ENCODE assay signal across 20 cellular contexts in the genomic region with DNA sequence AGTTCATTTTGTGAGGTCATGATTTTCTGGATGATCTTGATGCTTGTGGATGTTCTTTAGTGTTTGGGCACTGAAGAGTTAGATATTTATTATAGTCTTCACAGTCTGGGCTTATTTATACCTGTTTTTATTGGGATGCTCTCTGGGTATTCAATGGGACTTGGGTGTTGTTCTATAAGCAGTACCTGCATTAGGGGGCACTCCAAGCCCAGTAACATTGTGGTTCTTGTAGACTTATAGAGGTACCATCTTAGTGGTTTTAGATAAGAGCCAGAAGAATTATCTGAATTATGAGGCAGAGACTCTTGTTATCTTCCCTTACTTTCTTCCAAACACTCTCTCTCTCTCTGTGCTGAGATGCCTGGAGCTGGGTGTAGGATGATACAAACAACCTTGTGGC.
DNase-seq lines count a peak whose midpoint lies in the region; ATAC-seq and TF ChIP-seq lines count a peak whose summit lies in the region.
"Had no signal": no experiment of that assay in that cellular context is flagged by ENCODE, and none has a peak within 500 bp of the region (broad histone marks: within the 10 kb centered on the region; RNA-seq: fewer than 3 reads in every experiment).

No MANE protein-coding gene starts in this region.

- H3K9me3 ChIP-seq in H9 (ENCODE audit: control insufficient read depth, low read depth, low read length), result no peaks in the 10 kb centered on the region
- H3K9me3 ChIP-seq in neural progenitor cell (ENCODE audit: low read depth), result no peaks in the 10 kb centered on the region

- H3K79me2 ChIP-seq in H9 (ENCODE audit: insufficient read depth, low read length) (no peaks in the 10 kb centered on the region), neural progenitor cell (ENCODE audit: low read depth) (no peaks in the 10 kb centered on the region)

- H3K36me3 Mint-ChIP-seq in H9 (ENCODE audit: insufficient read depth in 1 of 3, low read depth in 3 of 3) (no peaks in the 10 kb centered on the region), WTC11 (no peaks in the 10 kb centered on the region), neural progenitor cell (no peaks in the 10 kb centered on the region)
- no peaks in the 10 kb centered on the region for H3K36me3 Mint-ChIP-seq in activated naive CD8-positive, alpha-beta T cell treated with anti-CD3 and anti-CD28 coated beads for 36 hours

- no peak overlapping the region for H3K4me3 ChIP-seq in neural progenitor cell
- H3K4me3 ChIP-seq: GM12878 had no signal

- H2AFZ ChIP-seq in H9 (ENCODE audit: low read length), result no peak overlapping the region
- H2AFZ ChIP-seq in neural progenitor cell (replicated peaks), result no peak overlapping the region

- DNase-seq in NCI-H748 (lab: John Stamatoyannopoulos, UW; ENCODE audit: unreplicated experiment) (peak; percentile 43), NCI-H748 treated with DMSO at 0.1 percent for 48 hours (lab: John Stamatoyannopoulos, UW) (no peak), H9 (no peak), WTC11 (ENCODE audit: low spot score) (peak; percentile 16), neural progenitor cell (ENCODE audit: low spot score) (no peak)
- DNase-seq in activated naive CD8-positive, alpha-beta T cell treated with anti-CD3 and anti-CD28 coated beads for 36 hours, result no peak
- no peak for DNase-seq in stimulated activated CD4-positive, alpha-beta T cell treated with anti-CD3 and anti-CD28 coated beads, Interleukin-2, amount 100 ng/mL, for 24 hours
- DNase-seq: DND-41, HCEC 1CT, IMR-90, NCI-H1092 treated with DMSO at 0.1 percent for 48 hours, NCI-H1436 treated with DMSO at 0.1 percent for 48 hours, NCI-H2029 treated with DMSO at 0.1 percent for 48 hours, NCI-H446, NCI-H526 treated with DMSO at 0.1 percent for 48 hours, PC-3, Right ventricle myocardium superior had no signal

- no peak overlapping the region for H2BK15ac ChIP-seq in H9 (ENCODE audit: low read depth, low read length)

- CTCF ChIA-PET in WTC11 (lab: Charles Lee), result no interaction called here

- H3K18ac ChIP-seq in H9 (ENCODE audit: insufficient read length, low read depth, low read length), result no peak overlapping the region

- H3K4me1 Mint-ChIP-seq in H9, result no peaks in the 10 kb centered on the region; a peak in 1 of 4 replicates
- no peaks in the 10 kb centered on the region for H3K4me1 Mint-ChIP-seq in WTC11
- H3K4me1 Mint-ChIP-seq in neural progenitor cell, result peaks cover 6% of the 10 kb centered on the region
- no peaks in the 10 kb centered on the region for H3K4me1 Mint-ChIP-seq in activated naive CD8-positive, alpha-beta T cell treated with anti-CD3 and anti-CD28 coated beads for 36 hours
- H3K4me1 Mint-ChIP-seq: B cell had no signal

- H4K8ac ChIP-seq in H9 (replicated peaks; ENCODE audit: insufficient read length, low read depth, low read length), result no peak overlapping the region

- H3K4me2 ChIP-seq in H9 (ENCODE audit: insufficient read depth, insufficient read length, low read length), result no peak overlapping the region
- H3K4me2 ChIP-seq in neural progenitor cell, result no peak overlapping the region
- H3K4me2 ChIP-seq: KMS-11 had no signal

- no peaks in the 10 kb centered on the region for H3K27me3 ChIP-seq in H9 (ENCODE audit: insufficient read depth, low read length)
- H3K27me3 ChIP-seq in neural progenitor cell, result no peaks in the 10 kb centered on the region

- H2BK20ac ChIP-seq in H9 (ENCODE audit: low read depth, low read length, poor library complexity, severe bottlenecking), result no peak overlapping the region

- H3F3A ChIP-seq in neural progenitor cell (ENCODE audit: low read depth), result no peaks in the 10 kb centered on the region

- H3K36me3 ChIP-seq in neural progenitor cell, result no peaks in the 10 kb centered on the region

- H3K9me3 Mint-ChIP-seq in H9 (no peaks in the 10 kb centered on the region), WTC11 (no peaks in the 10 kb centered on the region), neural progenitor cell (peaks cover 8% of the 10 kb centered on the region)
- peaks cover 1% of the 10 kb centered on the region for H3K9me3 Mint-ChIP-seq in activated naive CD8-positive, alpha-beta T cell treated with anti-CD3 and anti-CD28 coated beads for 36 hours

- no peak overlapping the region for H2BK5ac ChIP-seq in H9 (ENCODE audit: insufficient read length, low read length)

- no peak overlapping the region for H3K4me3 Mint-ChIP-seq in H9
- H3K4me3 Mint-ChIP-seq in WTC11, result no peak overlapping the region
- no peak overlapping the region for H3K4me3 Mint-ChIP-seq in neural progenitor cell
- H3K4me3 Mint-ChIP-seq in activated naive CD8-positive, alpha-beta T cell treated with anti-CD3 and anti-CD28 coated beads for 36 hours, result no peak overlapping the region
- H3K4me3 Mint-ChIP-seq: B cell had no signal

- no peak overlapping the region for H2BK12ac ChIP-seq in H9 (ENCODE audit: insufficient read length, low read depth, low read length)

- no peak overlapping the region for H3K27ac Mint-ChIP-seq in H9
- H3K27ac Mint-ChIP-seq in WTC11, result no peak overlapping the region
- no peak overlapping the region for H3K27ac Mint-ChIP-seq in neural progenitor cell
- H3K27ac Mint-ChIP-seq in activated naive CD8-positive, alpha-beta T cell treated with anti-CD3 and anti-CD28 coated beads for 36 hours, result no peak overlapping the region
- H3K27ac Mint-ChIP-seq: B cell had no signal

- H2AK5ac ChIP-seq in H9 (ENCODE audit: insufficient read length, low read length), result no peak overlapping the region

- H3K4ac ChIP-seq in H9 (ENCODE audit: low read depth, low read length), result no peak overlapping the region

- H3K9ac ChIP-seq in H9 (ENCODE audit: extremely low read depth, insufficient read length, low read length) (no peak overlapping the region), neural progenitor cell (no peak overlapping the region)
- H3K9ac ChIP-seq: KMS-11 had no signal

- H4K91ac ChIP-seq in H9 (ENCODE audit: insufficient read length, low read depth, low read length), result no peak overlapping the region

- H3K23ac ChIP-seq in H9 (ENCODE audit: insufficient read length, low read depth, low read length), result no peak overlapping the region

- no peaks in the 10 kb centered on the region; the same call in 1 of the 2 replicates for H3K4me1 ChIP-seq in H9 (ENCODE audit: insufficient read depth, low read length)
- H3K4me1 ChIP-seq in neural progenitor cell, result no peaks in the 10 kb centered on the region

- no peak overlapping the region for H3T11ph ChIP-seq in H9 (ENCODE audit: low read length)

- no peak overlapping the region for H4K5ac ChIP-seq in H9 (ENCODE audit: insufficient read length, low read depth, low read length)

- H3K14ac ChIP-seq in H9 (ENCODE audit: insufficient read depth, low read length), result no peak overlapping the region

- POLR2A ChIA-PET in WTC11 (lab: Charles Lee), result no interaction called here

- H3K27ac ChIP-seq in H9 (ENCODE audit: insufficient read length, low read depth, low read length), result no peak overlapping the region
- no peak overlapping the region for H3K27ac ChIP-seq in neural progenitor cell
- H3K27ac ChIP-seq: KMS-11 had no signal

- TF ChIP-seq CTCF in H9 (conservative IDR thresholded peaks at IDR 0.05), result peak; percentile 42; the same call in 2 of the 3 replicates
- TF ChIP-seq CTCF in WTC11 (IDR thresholded peaks at IDR 0.05), result no peak
- peak; percentile 15 for TF ChIP-seq CTCF in neural progenitor cell (IDR thresholded peaks at IDR 0.05)

- H2BK120ac ChIP-seq in H9 (ENCODE audit: low read depth, low read length, poor library complexity, severe bottlenecking), result no peak overlapping the region

- no peak overlapping the region for H3K56ac ChIP-seq in H9 (ENCODE audit: insufficient read length, low read depth, low read length)

- H4K20me1 ChIP-seq in H9 (ENCODE audit: control insufficient read depth, insufficient read depth, insufficient read length), result no peaks in the 10 kb centered on the region
- no peaks in the 10 kb centered on the region for H4K20me1 ChIP-seq in neural progenitor cell (ENCODE audit: low read depth)

- no peaks in the 10 kb centered on the region for H3K79me1 ChIP-seq in H9 (ENCODE audit: insufficient read depth, low read depth, low read length, poor library complexity, severe bottlenecking)

- H3K27me3 Mint-ChIP-seq in H9 (ENCODE audit: low read depth) (no peaks in the 10 kb centered on the region), WTC11 (ENCODE audit: low read depth) (no peaks in the 10 kb centered on the region), neural progenitor cell (ENCODE audit: insufficient read depth, low read depth) (peaks cover 3% of the 10 kb centered on the region)
- H3K27me3 Mint-ChIP-seq in activated naive CD8-positive, alpha-beta T cell treated with anti-CD3 and anti-CD28 coated beads for 36 hours, result no peaks in the 10 kb centered on the region
- H3K27me3 Mint-ChIP-seq: B cell had no signal

- ATAC-seq in WTC11, result peak; percentile 69
- ATAC-seq: GM12878, PC-3 had no signal

- H3K23me2 ChIP-seq in H9 (ENCODE audit: insufficient read length, low read depth, low read length, poor library complexity, severe bottlenecking), result no peaks in the 10 kb centered on the region

TF ChIP-seq in WTC11, 78 proteins besides CTCF, POLR2A, EP300 and RAD21:
- no peak for TF ChIP-seq NFATC4 (CRISPR knock-in tag; IDR thresholded peaks at IDR 0.05)

Comparison
In these comparisons a context has a peak if more than half of its experiments do, and no peak if none do; other contexts are left out.
1. DNase-seq: peak in NCI-H748 (single experiment) and WTC11 (single experiment); none in NCI-H748 treated with DMSO at 0.1 percent for 48 hours (single experiment), H9 (single experiment), neural progenitor cell (single experiment), activated naive CD8-positive, alpha-beta T cell treated with anti-CD3 and anti-CD28 coated beads for 36 hours (single experiment) and stimulated activated CD4-positive, alpha-beta T cell treated with anti-CD3 and anti-CD28 coated beads, Interleukin-2, amount 100 ng/mL, for 24 hours (0 of 2).